ENCODE assay signal across 8 cellular contexts in genomic region chr15:84714816-84715215, GRCh38. TPM values are rescaled to one million over a fixed set of nuclear protein-coding genes. Genes with fewer than 3 reads are reported as not detected.
DNase-seq lines count a peak whose midpoint lies in the region; ATAC-seq, FAIRE-seq and TF ChIP-seq lines count a peak whose summit lies in the region.

No MANE protein-coding gene starts in this region.

- peak overlapping the region; percentile 91 to 99 for H3K27ac ChIP-seq in A549
- H3K27ac ChIP-seq in HL-60 (replicated peaks): peak overlapping the region; percentile 91

- WGBS in A549 (ENCODE audit: missing lambda C conversion rate): 38% methylated on average over 3 of the region's 3 CpGs

- H3K27me3 ChIP-seq in HL-60 (ENCODE audit: insufficient read depth, poor library complexity, severe bottlenecking): no peaks in the 10 kb centered on the region

- CTCF ChIA-PET in A549 (lab: Yijun Ruan, JAX): interaction anchor here (1.1 to 3.1 kb wide), 8 partner anchors 17 to 127 kb away, joined by 3 to 27 read pairs (median 4); partner anchors contain the start of genes NMB and WDR73

- DNase-seq in A549 (ENCODE audit: low read depth in 1 of 2, low spot score in 1 of 2) (no peak), HL-60 (ENCODE audit: low read depth in 1 of 2, low spot score in 1 of 2) (peak in 1 of 2 experiments; percentile 65), mucosa of descending colon (no peak), SKM-1 treated with dmso at 0.1 percent for 144 hours (lab: John Stamatoyannopoulos, UW; ENCODE audit: unreplicated experiment) (no peak), GM19238 (ENCODE audit: insufficient read length, low spot score) (no peak), NCI-H748 (lab: John Stamatoyannopoulos, UW; ENCODE audit: unreplicated experiment) (no peak)

- no peak for TF ChIP-seq EP300 in A549 (IDR thresholded peaks at IDR 0.05)

- no peak for FAIRE-seq in A549 (lab: Jason Lieb, UNC)

- H3K4me1 ChIP-seq in A549: peaks cover 19% of the 10 kb centered on the region
- H3K4me1 ChIP-seq in mucosa of descending colon (ENCODE audit: low read depth): peaks cover 22% of the 10 kb centered on the region

- H3K27me3 Mint-ChIP-seq in brain: peaks cover 9% of the 10 kb centered on the region

- H3K4me3 ChIP-seq in A549 (peak overlapping the region; percentile 91), HL-60 (replicated peaks; ENCODE audit: insufficient read depth, low read length) (peak overlapping the region; percentile 98), mucosa of descending colon (peak overlapping the region; percentile 76)

- POLR2A ChIA-PET in A549 (lab: Yijun Ruan, JAX): interaction anchor here (0.8 to 6.0 kb wide), 5 partner anchors 8 to 56 kb away, joined by 3 to 119 read pairs (median 20); partner anchors contain the start of gene NMB

- peak overlapping the region; percentile 92 to 100 (median 97) for H3K4me3 Mint-ChIP-seq in brain

- H3K36me3 Mint-ChIP-seq in brain: peaks cover 20% of the 10 kb centered on the region

- H3K27ac Mint-ChIP-seq in brain: peak overlapping the region; percentile 90 to 97 (median 96)

- ATAC-seq in A549 (no peak), mucosa of descending colon (no peak), GM21737 (IDR thresholded peaks at IDR 0.05; ENCODE audit: unreplicated experiment) (no peak)

- TF ChIP-seq RAD21 in A549 (conservative IDR thresholded peaks at IDR 0.05 in 1 of 2, IDR thresholded peaks at IDR 0.05 in 1 of 2): no peak

- peaks cover 38% of the 10 kb centered on the region for H3K4me1 Mint-ChIP-seq in brain

- peak overlapping the region; percentile 96 for H3K4me2 ChIP-seq in A549

- H3K9me3 ChIP-seq in A549: no peaks in the 10 kb centered on the region
- H3K9me3 ChIP-seq in mucosa of descending colon: no peaks in the 10 kb centered on the region

- H3K36me3 ChIP-seq in mucosa of descending colon (ENCODE audit: low read depth): peaks cover 2% of the 10 kb centered on the region

- TF ChIP-seq POLR2A in A549 (IDR thresholded peaks at IDR 0.05; ENCODE audit: low read length): no peak

- no peak for TF ChIP-seq CTCF in A549 (IDR thresholded peaks at IDR 0.05)
- TF ChIP-seq CTCF in HL-60 (IDR thresholded peaks at IDR 0.05; ENCODE audit: insufficient read depth, low read length): no peak
- TF ChIP-seq CTCF in brain (conservative IDR thresholded peaks at IDR 0.05): no peak
- no peak for TF ChIP-seq CTCF in mucosa of descending colon (IDR thresholded peaks at IDR 0.05)

- H3K9me3 Mint-ChIP-seq in brain: no peaks in the 10 kb centered on the region

- intact Hi-C loops in mucosa of descending colon (cut with DNase I, micrococcal nuclease): no loop called here

TF ChIP-seq in A549, 52 proteins besides CTCF, POLR2A, EP300 and RAD21:
- TF ChIP-seq JUN (IDR thresholded peaks at IDR 0.05): no peak
- peak in 1 of 2 experiments; percentile 68; a peak in 2 of 4 replicates for TF ChIP-seq CEBPB (IDR thresholded peaks at IDR 0.05)

RNA-seq across cellular contexts. Expression of gene SEC11A, which starts 1.1 kb away (rescaled TPM):
- polyA plus RNA-seq in A549 (2011; rRNA removed) (237 and 490 TPM in 2 replicates), A549 (2017; fragmentation: RNase III; extraction: RNeasy Plus Mini Kit Qiagen cat#74134 plus additional on column Dnase treatment) (369 to 396 TPM (median 380 TPM) in 3 replicates), brain (ENCODE audit: insufficient read depth, low read depth, low replicate concordance) (143 TPM)
- 127 and 147 TPM in 2 replicates for polyA plus RNA-seq in A549 (2012; cell fraction: cytosol; rRNA removed)
- 50.4 and 80.1 TPM in 2 replicates for polyA plus RNA-seq in A549 (2012; cell fraction: nucleus; rRNA removed)
- 88.6 and 117 TPM in 2 replicates for polyA minus RNA-seq in A549 (2011; rRNA and poly(A)+ RNA removed)
- total RNA-seq in mucosa of descending colon: 100 to 1,000 TPM; 112 to 143 (median 119) TPM

RNA-seq across cellular contexts. Expression of gene ZNF592, which starts 33.6 kb away (rescaled TPM):
- 12.4 and 15.6 TPM in 2 replicates for polyA plus RNA-seq in A549 (2011; rRNA removed)
- polyA plus RNA-seq in A549 (2012; cell fraction: cytosol; rRNA removed): 14.5 and 20.8 TPM in 2 replicates
- 29.2 and 40.6 TPM in 2 replicates for polyA plus RNA-seq in A549 (2012; cell fraction: nucleus; rRNA removed)
- 12.9 to 14.3 TPM (median 13.9 TPM) in 3 replicates for polyA plus RNA-seq in A549 (2017; fragmentation: RNase III; extraction: RNeasy Plus Mini Kit Qiagen cat#74134 plus additional on column Dnase treatment)
- 25.7 and 27.9 TPM in 2 replicates for polyA minus RNA-seq in A549 (2011; rRNA and poly(A)+ RNA removed)
- 19.9 TPM for polyA plus RNA-seq in brain (ENCODE audit: insufficient read depth, low read depth, low replicate concordance)
- 10 to 100 TPM; 29.4 to 35.3 (median 33.4) TPM for total RNA-seq in mucosa of descending colon

RNA-seq across cellular contexts. Expression of gene NMB, which starts 56.8 kb away (rescaled TPM):
- polyA plus RNA-seq in A549 (2011; rRNA removed) (10.1 and 16.1 TPM in 2 replicates), A549 (2017; fragmentation: RNase III; extraction: RNeasy Plus Mini Kit Qiagen cat#74134 plus additional on column Dnase treatment) (13.2 to 22.4 TPM (median 18.5 TPM) in 3 replicates), brain (ENCODE audit: insufficient read depth, low read depth, low replicate concordance) (10.5 TPM)
- 11.1 and 15.9 TPM in 2 replicates for polyA plus RNA-seq in A549 (2012; cell fraction: cytosol; rRNA removed)
- 9.6 and 10.3 TPM in 2 replicates for polyA plus RNA-seq in A549 (2012; cell fraction: nucleus; rRNA removed)
- polyA minus RNA-seq in A549 (2011; rRNA and poly(A)+ RNA removed): 3.5 and 5.7 TPM in 2 replicates
- 1 to 10 TPM; 1.5 to 4.0 (median 3.9) TPM for total RNA-seq in mucosa of descending colon
